8 cellular contexts compared by ENCODE assay signal in the genomic region with DNA sequence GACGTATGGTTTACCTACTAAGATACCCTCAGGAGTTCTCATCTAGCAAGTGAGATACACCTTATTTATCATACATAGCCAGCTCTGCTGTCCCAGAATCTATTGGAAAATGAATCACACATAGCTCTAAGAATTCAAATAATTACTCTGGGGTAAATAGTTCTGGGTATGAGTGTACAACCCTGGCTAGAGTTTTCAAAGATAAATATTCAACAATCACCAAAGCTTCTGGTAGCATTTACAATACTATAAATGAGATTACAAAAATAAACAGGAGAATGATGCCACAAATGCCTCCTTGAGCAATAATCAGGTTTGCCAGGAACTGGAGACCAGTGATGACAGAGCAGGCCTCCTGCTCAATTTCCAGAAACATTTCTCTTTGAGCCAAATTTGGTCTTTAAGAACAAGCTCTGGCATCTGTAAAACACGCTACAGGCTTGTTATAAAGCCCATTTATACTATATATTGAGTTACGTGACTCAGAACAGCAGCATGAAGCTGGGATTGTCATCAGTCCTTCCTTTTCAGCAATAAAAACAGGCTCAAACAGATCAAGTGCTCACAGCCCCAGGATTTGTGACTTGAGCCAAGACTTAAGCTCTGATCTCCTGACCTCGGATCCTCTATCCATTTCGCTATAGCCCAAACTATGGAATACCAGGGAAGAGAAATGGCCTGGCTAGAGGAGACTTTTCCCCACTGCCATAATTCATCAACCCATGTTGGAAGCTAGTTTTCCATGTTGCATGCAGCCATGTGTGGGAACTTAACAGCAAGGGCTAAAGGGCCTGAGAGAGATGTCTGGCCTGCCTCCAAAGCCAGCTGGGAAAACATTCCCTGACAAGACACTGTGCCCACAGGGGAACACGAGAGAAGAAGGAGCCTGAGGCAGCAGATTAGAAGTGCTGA. TPM values are rescaled to one million over a fixed set of nuclear protein-coding genes. Genes with fewer than 3 reads are reported as not detected.
DNase-seq lines count a peak whose midpoint lies in the region; ATAC-seq and TF ChIP-seq lines count a peak whose summit lies in the region.

No MANE protein-coding gene starts in this region.

- H3K9me3 ChIP-seq in colonic mucosa: no peaks in the 10 kb centered on the region

- peak overlapping the region; percentile 50 for H3K27ac ChIP-seq in colonic mucosa

- H3K4me3 ChIP-seq in colonic mucosa: no peak overlapping the region

- intact Hi-C loops in colonic mucosa (cut with DNase I): no loop called here

- DNase-seq in AG08395 (ENCODE audit: low spot score) (peak; percentile 90), NCI-H2029 (lab: John Stamatoyannopoulos, UW) (peak; percentile 61), colonic mucosa (no peak), naive B cell (no peak), glutamatergic neuron (no peak), DMS153 treated with DMSO at 0.1 percent for 48 hours (lab: John Stamatoyannopoulos, UW; ENCODE audit: unreplicated experiment) (no peak), iPS-NIHi11 (ENCODE audit: low spot score) (no peak)

- H3K27ac Mint-ChIP-seq in naive B cell: peak overlapping the region in 5 of 6 donors; percentile 86 to 99 (median 98)
- H3K27ac Mint-ChIP-seq in glutamatergic neuron (ENCODE audit: unreplicated experiment): no peak overlapping the region

- H3K4me1 Mint-ChIP-seq in naive B cell (peaks cover 63 to 95% (median 79%) of the 10 kb centered on the region in 3 donors), glutamatergic neuron (ENCODE audit: low read depth, unreplicated experiment) (peaks cover 20% of the 10 kb centered on the region)

- TF ChIP-seq CTCF in colonic mucosa (IDR thresholded peaks at IDR 0.05): no peak
- no peak for TF ChIP-seq CTCF in glutamatergic neuron (IDR thresholded peaks at IDR 0.05; ENCODE audit: partially characterized antibody, unreplicated experiment)

- H3K27me3 Mint-ChIP-seq in naive B cell: no peaks in the 10 kb centered on the region
- H3K27me3 Mint-ChIP-seq in glutamatergic neuron (ENCODE audit: unreplicated experiment): no peaks in the 10 kb centered on the region

- H3K36me3 Mint-ChIP-seq in naive B cell (peaks cover 37 to 48% of the 10 kb centered on the region in 2 donors), glutamatergic neuron (ENCODE audit: unreplicated experiment) (no peaks in the 10 kb centered on the region)

- H3K9ac ChIP-seq in colonic mucosa (ENCODE audit: low read depth in 2 of 2, low read length in 2 of 2): no peak overlapping the region

- no peaks in the 10 kb centered on the region for H3K27me3 ChIP-seq in colonic mucosa

- peak overlapping the region in 5 of 8 donors; percentile 27 to 60 (median 37) for H3K4me3 Mint-ChIP-seq in naive B cell
- H3K4me3 Mint-ChIP-seq in glutamatergic neuron (ENCODE audit: unreplicated experiment): no peak overlapping the region

- no peak for ATAC-seq in naive B cell (ENCODE audit: low read depth in 2 of 2)
- ATAC-seq in GM19324 (IDR thresholded peaks at IDR 0.05; ENCODE audit: low FRiP score, unreplicated experiment): no peak

- no peaks in the 10 kb centered on the region for H3K36me3 ChIP-seq in colonic mucosa

- H3K4me1 ChIP-seq in colonic mucosa: no peaks in the 10 kb centered on the region

- H3K9me3 Mint-ChIP-seq in naive B cell (peaks cover 2 to 19% (median 7%) of the 10 kb centered on the region in 7 donors), glutamatergic neuron (ENCODE audit: unreplicated experiment) (no peaks in the 10 kb centered on the region)

RNA-seq across cellular contexts. Expression of a gene that starts 19.7 kb away (rescaled TPM):
- total RNA-seq in colonic mucosa: 10 to 100 TPM in 1 of 2 donors, 1 to 10 TPM in 1; 6.3 to 16.9 TPM
- polyA plus RNA-seq in naive B cell (ENCODE audit: low read depth in 6 of 6): 100 to 1,000 TPM; 108 to 156 (median 142) TPM
- 59.4 TPM for total RNA-seq in glutamatergic neuron (ENCODE audit: unreplicated experiment)

Comparison
In these comparisons a context has a peak if more than half of its experiments do, and no peak if none do; other contexts are left out.
1. DNase-seq: peak in AG08395 (single experiment) and NCI-H2029 (single experiment); none in colonic mucosa (single experiment), naive B cell (single experiment), glutamatergic neuron (single experiment), DMS153 treated with DMSO at 0.1 percent for 48 hours (single experiment) and iPS-NIHi11 (single experiment).